Comparison of ENCODE assay signal across 8 cellular contexts in the genomic region with DNA sequence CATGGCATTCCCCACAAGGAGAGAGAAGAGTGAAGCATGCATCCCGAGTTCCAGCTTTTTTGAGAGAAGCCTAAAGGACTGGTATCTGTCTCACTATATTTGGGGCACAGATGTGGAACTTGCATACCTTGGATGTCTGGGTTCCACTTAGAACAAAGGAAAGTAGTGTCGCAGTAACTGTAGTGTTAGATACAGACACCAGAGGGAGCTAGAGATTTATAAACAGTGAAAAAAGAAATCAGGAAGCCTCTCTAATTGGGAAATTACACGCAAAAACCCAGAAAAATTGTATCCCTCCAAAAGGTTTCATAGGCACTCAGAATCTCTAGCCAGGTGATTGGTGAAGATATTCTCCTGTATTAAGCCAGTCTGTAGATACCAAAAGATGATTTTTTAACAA. TPM values are rescaled to one million over a fixed set of nuclear protein-coding genes. Genes with fewer than 3 reads are reported as not detected.
DNase-seq lines count a peak whose midpoint lies in the region; ATAC-seq, FAIRE-seq and TF ChIP-seq lines count a peak whose summit lies in the region.

No MANE protein-coding gene starts in this region.

- no peaks in the 10 kb centered on the region for H3K4me1 ChIP-seq in HepG2 (ENCODE audit: insufficient read depth, low read length)

- POLR2A ChIA-PET in HepG2 (lab: Yijun Ruan, JAX) = no interaction called here

- no peaks in the 10 kb centered on the region for H3K9me3 ChIP-seq in HepG2 (ENCODE audit: low read length)

- TF ChIP-seq POLR2A in HepG2 (IDR thresholded peaks at IDR 0.05; ENCODE audit: insufficient read depth in 1 of 2, low read depth in 2 of 2, low read length in 2 of 2) = no peak

- intact Hi-C loops in HepG2 (cut with micrococcal nuclease; ENCODE audit: unreplicated experiment) = loop anchor here (10.0 kb wide), 1 partner anchor 220 kb away; no protein-coding TSS in a partner anchor

- no peaks in the 10 kb centered on the region for H3K36me3 ChIP-seq in HepG2 (replicated peaks in 1 of 2; ENCODE audit: control insufficient read depth in 1 of 2, insufficient read depth in 2 of 2, low read length in 2 of 2)

- BruUV-seq in HepG2 (replicated peaks; lab: Mats Ljungman, UMichigan) = no TSS peak

- WGBS in HepG2 (ENCODE audit: low lambda C conversion rate) = 0% methylated on average over 3 of the region's 3 CpGs

- DNase-seq in ELF-1 (ENCODE audit: low read depth, low spot score) (peak; percentile 14), HT1080 (ENCODE audit: low read depth) (peak; percentile 44), HepG2 (ENCODE audit: low spot score) (peak; percentile 1), mesenteric fat pad (ENCODE audit: low spot score) (no peak)
- DNase-seq in activated T-cell treated with anti-CD3 and anti-CD28 coated beads, Interleukin-2, amount 50 U/mL, for 1 hour = no peak

- CTCF ChIA-PET in HepG2 (lab: Yijun Ruan, JAX; ENCODE audit: low intra/inter-chr PET ratio, low total read pairs) = no interaction called here

- TF ChIP-seq EP300 in HepG2 (IDR thresholded peaks at IDR 0.05; ENCODE audit: low read depth in 2 of 2, low read length in 2 of 2) (no peak), HepG2 (CRISPR knock-in tag; IDR thresholded peaks at IDR 0.05; ENCODE audit: borderline replicate concordance) (no peak)

- H2AFZ ChIP-seq in HepG2 (ENCODE audit: low read length) = no peak overlapping the region

- in situ Hi-C loops in HepG2 (cut with HindIII; ENCODE audit: extremely low pct_ligation_motif_present, low pct_unique_long_range_greater_than_20kb) = no loop called here

- no peak overlapping the region for H3K4me2 ChIP-seq in HepG2 (ENCODE audit: low read depth, low read length)

- H4K20me1 ChIP-seq in HepG2 (ENCODE audit: insufficient read depth, low read length) = no peaks in the 10 kb centered on the region

- H3K9ac ChIP-seq in HepG2 (ENCODE audit: insufficient read depth, low read depth, low read length) = no peak overlapping the region

- H3K27ac ChIP-seq in VCaP (no peak overlapping the region), HepG2 (ENCODE audit: extremely low read length, insufficient read depth, low read length) (no peak overlapping the region)

- TF ChIP-seq RAD21 in HepG2 (CRISPR knock-in tag; IDR thresholded peaks at IDR 0.05) = no peak

- no peaks in the 10 kb centered on the region for H3K27me3 ChIP-seq in HepG2 (ENCODE audit: control insufficient read depth in 1 of 2, insufficient read depth in 2 of 2, low read length in 2 of 2)

- TF ChIP-seq CTCF in VCaP (conservative IDR thresholded peaks at IDR 0.05) (peak; percentile 64), HepG2 (CRISPR knock-in tag; IDR thresholded peaks at IDR 0.05) (peak; percentile 57)

- FAIRE-seq in HepG2 (lab: Jason Lieb, UNC) = peak; percentile 18

- ATAC-seq in HepG2 = no peak
- ATAC-seq in HG03342 (IDR thresholded peaks at IDR 0.05; ENCODE audit: unreplicated experiment) = no peak
- ATAC-seq in GM21447 (IDR thresholded peaks at IDR 0.05; ENCODE audit: unreplicated experiment) = no peak

- no peak overlapping the region for H3K4me3 ChIP-seq in HepG2 (replicated peaks in 1 of 3; ENCODE audit: insufficient read depth in 1 of 3, low read depth in 2 of 3, low read length in 3 of 3)

- H3K79me2 ChIP-seq in HepG2 (ENCODE audit: insufficient read depth, low read length) = no peaks in the 10 kb centered on the region

TF ChIP-seq in HepG2, 621 proteins besides CTCF, POLR2A, EP300 and RAD21:
- TF ChIP-seq DPF2 (CRISPR knock-in tag; IDR thresholded peaks at IDR 0.05; ENCODE audit: borderline replicate concordance, low read depth) (no peak), STAG1 (CRISPR knock-in tag; IDR thresholded peaks at IDR 0.05) (peak; percentile 61), SMC3 (IDR thresholded peaks at IDR 0.05; ENCODE audit: low read length) (peak; percentile 27; the same call in 1 of the 2 replicates)

RNA-seq across cellular contexts. Expression of gene AGTR2, which starts 34.4 kb away (rescaled TPM):
- not detected in 2 replicates for total RNA-seq in HT1080 (2014; rRNA removed; shearing (Covaris generic))
- 0.05 TPM in 1 of 2 replicates, not detected in the other for polyA plus RNA-seq in HT1080 (2015; cell fraction: cytosol; rRNA removed)
- polyA plus RNA-seq in HT1080 (2015; cell fraction: nucleus; rRNA removed) = not detected in 2 replicates
- total RNA-seq in HepG2 (2016; rRNA removed; fragmentation: Illumina TruSeq; extraction: Trizol) = not detected in 2 replicates
- total RNA-seq in HepG2 (2016; cell fraction: cytosol; rRNA removed; fragmentation: Illumina TruSeq; extraction: Trizol; ENCODE audit: low read depth) = not detected in 2 replicates
- not detected in 2 replicates for total RNA-seq in HepG2 (2016; cell fraction: insoluble cytoplasmic fraction; rRNA removed; fragmentation: Illumina TruSeq; extraction: Trizol)
- not detected in 2 replicates for total RNA-seq in HepG2 (2016; cell fraction: membrane; rRNA removed; fragmentation: Illumina TruSeq; extraction: Trizol)
- total RNA-seq in HepG2 (2016; cell fraction: nucleus; rRNA removed; fragmentation: Illumina TruSeq; extraction: Trizol) = not detected in 2 replicates
- not detected in 2 replicates for polyA plus RNA-seq in HepG2 (2011; rRNA removed)
- not detected in 2 replicates for polyA plus RNA-seq in HepG2 (2011; cell fraction: cytosol; rRNA removed)
- not detected in 2 replicates for polyA plus RNA-seq in HepG2 (2011; cell fraction: nucleus; rRNA removed)
- not detected in 2 replicates for polyA plus RNA-seq in HepG2 (2012)
- polyA plus RNA-seq in HepG2 (2016; cell fraction: cytosol; fragmentation: Illumina TruSeq; extraction: Trizol; ENCODE audit: low read depth) = not detected in 2 replicates
- polyA plus RNA-seq in HepG2 (2016; cell fraction: insoluble cytoplasmic fraction; fragmentation: Illumina TruSeq; extraction: Trizol; ENCODE audit: low read depth) = not detected in 2 replicates
- polyA plus RNA-seq in HepG2 (2016; cell fraction: membrane; fragmentation: Illumina TruSeq; extraction: Trizol; ENCODE audit: low read depth) = not detected in 2 replicates
- not detected in 2 replicates for polyA plus RNA-seq in HepG2 (2016; cell fraction: nucleus; fragmentation: Illumina TruSeq; extraction: Trizol; ENCODE audit: insufficient read depth, low read depth)
- polyA minus RNA-seq in HepG2 (2011; rRNA and poly(A)+ RNA removed; ENCODE audit: low replicate concordance) = not detected in 2 replicates
- not detected in 2 replicates for polyA minus RNA-seq in HepG2 (2011; cell fraction: cytosol; rRNA and poly(A)+ RNA removed)
- not detected in 2 replicates for polyA minus RNA-seq in HepG2 (2011; cell fraction: nucleus; rRNA and poly(A)+ RNA removed)
- total RNA-seq in mesenteric fat pad = not detected

Comparison
In these comparisons a context has a peak if more than half of its experiments do, and no peak if none do; other contexts are left out.
1. DNase-seq: peak in ELF-1 (single experiment), HT1080 (single experiment) and HepG2 (single experiment); none in mesenteric fat pad (single experiment) and activated T-cell treated with anti-CD3 and anti-CD28 coated beads, Interleukin-2, amount 50 U/mL, for 1 hour (single experiment).